Comparison of ENCODE assay signal across 8 cellular contexts in the genomic region with DNA sequence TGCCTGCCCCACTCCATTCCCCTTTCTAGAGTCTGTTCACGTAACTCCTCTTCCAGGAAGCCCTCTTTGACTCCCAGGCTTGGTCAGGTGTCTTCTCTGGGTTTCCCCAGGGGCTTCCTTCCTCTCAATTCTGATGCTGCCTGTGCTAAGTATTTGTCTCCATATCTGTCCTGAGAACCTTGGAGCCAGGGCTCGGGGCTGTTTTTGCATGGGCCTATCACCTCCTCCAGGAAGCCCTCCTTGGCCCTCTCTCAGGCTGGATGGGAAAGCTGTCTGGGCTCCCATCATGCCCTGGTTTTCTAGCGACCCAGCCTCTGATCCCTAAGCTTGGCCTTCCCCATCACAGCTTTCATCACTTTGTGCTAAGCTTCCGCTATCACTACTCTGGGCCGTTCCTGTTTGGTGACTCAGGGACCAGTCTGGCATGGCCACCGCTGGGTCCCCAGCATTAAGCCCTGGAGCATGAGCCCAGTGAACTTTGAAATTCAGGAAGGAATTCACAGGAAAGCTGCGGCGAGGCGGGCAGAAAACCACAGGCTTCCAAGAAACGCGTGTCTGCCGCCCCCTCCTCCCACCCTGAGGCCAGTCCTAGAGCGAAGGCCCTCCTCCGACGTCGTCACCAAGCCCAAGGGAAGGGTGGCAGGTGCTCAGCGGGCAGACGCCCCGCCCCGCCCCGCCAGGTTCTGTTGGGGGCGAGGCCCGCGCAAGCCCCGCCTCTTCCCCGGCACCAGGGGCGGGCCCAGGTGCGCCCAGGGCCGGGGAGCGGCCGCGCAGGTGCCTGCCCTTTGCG. TPM values are rescaled to one million over a fixed set of nuclear protein-coding genes. Genes with fewer than 3 reads are reported as not detected.
DNase-seq lines count a peak whose midpoint lies in the region; ATAC-seq and TF ChIP-seq lines count a peak whose summit lies in the region.

No MANE protein-coding gene starts in this region.

- H3K4me3 ChIP-seq in HL-60 (replicated peaks; ENCODE audit: insufficient read depth, low read length) (peak overlapping the region; percentile 46), RWPE2 (ENCODE audit: severe bottlenecking) (peak overlapping the region; percentile 68), skeletal muscle cell (ENCODE audit: low read depth, low read length) (peak overlapping the region; percentile 42)

- peak; percentile 66 for DNase-seq in Daoy (ENCODE audit: low read depth)
- peak; percentile 39 to 43 for DNase-seq in HL-60 (ENCODE audit: low read depth in 1 of 2, low spot score in 1 of 2)
- no peak for DNase-seq in RWPE2 (ENCODE audit: low spot score)
- DNase-seq in activated naive CD8-positive, alpha-beta T cell treated with anti-CD3 and anti-CD28 coated beads, Interleukin-2, amount 10 ng/mL, durations not matched to agents 7 days and 5 days: peak; percentile 88
- peak; percentile 86 for DNase-seq in hepatic stellate cell (ENCODE audit: low spot score)
- no peak for DNase-seq in skeletal muscle cell (ENCODE audit: low read depth)
- no peak for DNase-seq in amniotic stem cell (lab: John Stamatoyannopoulos, UW)

- POLR2A ChIA-PET in activated naive CD8-positive, alpha-beta T cell treated with anti-CD3 and anti-CD28 coated beads, Interleukin-2, amount 10 ng/mL, durations not matched to agents 7 days and 5 days (lab: Charles Lee): interaction anchor here (1.4 to 2.8 kb wide), 5 partner anchors 10 to 139 kb away, joined by 4 to 14 read pairs (median 5); partner anchors contain the start of genes FAM98C, KCNK6, PSMD8 and YIF1B

- H3K36me3 ChIP-seq in RWPE2 (ENCODE audit: low read depth): no peaks in the 10 kb centered on the region

- peak overlapping the region; percentile 89 for H3K27ac Mint-ChIP-seq in activated naive CD8-positive, alpha-beta T cell treated with anti-CD3 and anti-CD28 coated beads, Interleukin-2, amount 10 ng/mL, durations not matched to agents 7 days and 5 days

- no peaks in the 10 kb centered on the region for H3K9me3 Mint-ChIP-seq in activated naive CD8-positive, alpha-beta T cell treated with anti-CD3 and anti-CD28 coated beads, Interleukin-2, amount 10 ng/mL, durations not matched to agents 7 days and 5 days

- H3K36me3 Mint-ChIP-seq in activated naive CD8-positive, alpha-beta T cell treated with anti-CD3 and anti-CD28 coated beads, Interleukin-2, amount 10 ng/mL, durations not matched to agents 7 days and 5 days: peaks cover 5% of the 10 kb centered on the region

- peaks cover 14% of the 10 kb centered on the region for H3K27me3 ChIP-seq in HL-60 (ENCODE audit: insufficient read depth, poor library complexity, severe bottlenecking)
- H3K27me3 ChIP-seq in RWPE2 (ENCODE audit: insufficient read depth, poor library complexity, severe bottlenecking): no peaks in the 10 kb centered on the region

- peaks cover 26% of the 10 kb centered on the region for H3K4me1 ChIP-seq in RWPE2 (ENCODE audit: insufficient read depth, poor library complexity, severe bottlenecking)

- ATAC-seq in RWPE2 (ENCODE audit: low read depth): peak; percentile 3
- peak; percentile 77 for ATAC-seq in activated naive CD8-positive, alpha-beta T cell treated with anti-CD3 and anti-CD28 coated beads, Interleukin-2, amount 10 ng/mL, durations not matched to agents 7 days and 5 days (ENCODE audit: low read depth)
- ATAC-seq in HG03139 (IDR thresholded peaks at IDR 0.05; ENCODE audit: unreplicated experiment): no peak

- H3K4me1 Mint-ChIP-seq in activated naive CD8-positive, alpha-beta T cell treated with anti-CD3 and anti-CD28 coated beads, Interleukin-2, amount 10 ng/mL, durations not matched to agents 7 days and 5 days: peaks cover 22% of the 10 kb centered on the region

- no peak overlapping the region for H3K27ac ChIP-seq in HL-60 (replicated peaks)
- H3K27ac ChIP-seq in RWPE2 (ENCODE audit: poor library complexity, severe bottlenecking): peak overlapping the region; percentile 87

- H3K9me3 ChIP-seq in RWPE2 (ENCODE audit: severe bottlenecking): no peaks in the 10 kb centered on the region

- peak overlapping the region; percentile 82 for H3K4me3 Mint-ChIP-seq in activated naive CD8-positive, alpha-beta T cell treated with anti-CD3 and anti-CD28 coated beads, Interleukin-2, amount 10 ng/mL, durations not matched to agents 7 days and 5 days

- no peaks in the 10 kb centered on the region for H3K27me3 Mint-ChIP-seq in activated naive CD8-positive, alpha-beta T cell treated with anti-CD3 and anti-CD28 coated beads, Interleukin-2, amount 10 ng/mL, durations not matched to agents 7 days and 5 days

- no peak for TF ChIP-seq CTCF in HL-60 (IDR thresholded peaks at IDR 0.05; ENCODE audit: insufficient read depth, low read length)
- no peak for TF ChIP-seq CTCF in RWPE2 (IDR thresholded peaks at IDR 0.05; ENCODE audit: poor library complexity, severe bottlenecking)

RNA-seq across cellular contexts. Expression of gene SPINT2, which starts 0.5 kb away (rescaled TPM):
- 3.3 and 5.5 TPM in 2 replicates for total RNA-seq in Daoy (2014; rRNA removed; shearing (Covaris generic))
- 10 to 100 TPM; 50.3 to 60.9 TPM for total RNA-seq in activated naive CD8-positive, alpha-beta T cell treated with anti-CD3 and anti-CD28 coated beads, Interleukin-2, amount 10 ng/mL, durations not matched to agents 7 days and 5 days

RNA-seq across cellular contexts. Expression of gene PPP1R14A, which starts 7.7 kb away (rescaled TPM):
- 6.1 TPM in 1 of 2 replicates, not detected in the other for total RNA-seq in Daoy (2014; rRNA removed; shearing (Covaris generic))
- total RNA-seq in activated naive CD8-positive, alpha-beta T cell treated with anti-CD3 and anti-CD28 coated beads, Interleukin-2, amount 10 ng/mL, durations not matched to agents 7 days and 5 days: not detected

RNA-seq across cellular contexts. Expression of gene DPF1, which starts 39.9 kb away (rescaled TPM):
- total RNA-seq in Daoy (2014; rRNA removed; shearing (Covaris generic)): 5.3 and 6.4 TPM in 2 replicates
- under 1 TPM; 0.14 to 0.31 TPM for total RNA-seq in activated naive CD8-positive, alpha-beta T cell treated with anti-CD3 and anti-CD28 coated beads, Interleukin-2, amount 10 ng/mL, durations not matched to agents 7 days and 5 days

RNA-seq across cellular contexts. Expression of gene C19orf33, which starts 40.2 kb away (rescaled TPM):
- 2.7 TPM in 1 of 2 replicates, not detected in the other for total RNA-seq in Daoy (2014; rRNA removed; shearing (Covaris generic))
- not detected for total RNA-seq in activated naive CD8-positive, alpha-beta T cell treated with anti-CD3 and anti-CD28 coated beads, Interleukin-2, amount 10 ng/mL, durations not matched to agents 7 days and 5 days

RNA-seq across cellular contexts. Expression of gene YIF1B, which starts 51.9 kb away (rescaled TPM):
- 97.5 and 99.7 TPM in 2 replicates for total RNA-seq in Daoy (2014; rRNA removed; shearing (Covaris generic))
- total RNA-seq in activated naive CD8-positive, alpha-beta T cell treated with anti-CD3 and anti-CD28 coated beads, Interleukin-2, amount 10 ng/mL, durations not matched to agents 7 days and 5 days: 10 to 100 TPM; 59.9 to 65.5 TPM

Comparison
In these comparisons a context has a peak if more than half of its experiments do, and no peak if none do; other contexts are left out.
1. DNase-seq: peak in Daoy (single experiment), HL-60 (2 of 2), activated naive CD8-positive, alpha-beta T cell treated with anti-CD3 and anti-CD28 coated beads, Interleukin-2, amount 10 ng/mL, durations not matched to agents 7 days and 5 days (single experiment) and hepatic stellate cell (single experiment); none in RWPE2 (single experiment), skeletal muscle cell (single experiment) and amniotic stem cell (single experiment).
2. Peak in every context shown above with its lines, with median percentiles within 50 percentile points of each other: H3K4me3 ChIP-seq.